Comparison of ENCODE assay signal across 1 cellular context in the genomic region with DNA sequence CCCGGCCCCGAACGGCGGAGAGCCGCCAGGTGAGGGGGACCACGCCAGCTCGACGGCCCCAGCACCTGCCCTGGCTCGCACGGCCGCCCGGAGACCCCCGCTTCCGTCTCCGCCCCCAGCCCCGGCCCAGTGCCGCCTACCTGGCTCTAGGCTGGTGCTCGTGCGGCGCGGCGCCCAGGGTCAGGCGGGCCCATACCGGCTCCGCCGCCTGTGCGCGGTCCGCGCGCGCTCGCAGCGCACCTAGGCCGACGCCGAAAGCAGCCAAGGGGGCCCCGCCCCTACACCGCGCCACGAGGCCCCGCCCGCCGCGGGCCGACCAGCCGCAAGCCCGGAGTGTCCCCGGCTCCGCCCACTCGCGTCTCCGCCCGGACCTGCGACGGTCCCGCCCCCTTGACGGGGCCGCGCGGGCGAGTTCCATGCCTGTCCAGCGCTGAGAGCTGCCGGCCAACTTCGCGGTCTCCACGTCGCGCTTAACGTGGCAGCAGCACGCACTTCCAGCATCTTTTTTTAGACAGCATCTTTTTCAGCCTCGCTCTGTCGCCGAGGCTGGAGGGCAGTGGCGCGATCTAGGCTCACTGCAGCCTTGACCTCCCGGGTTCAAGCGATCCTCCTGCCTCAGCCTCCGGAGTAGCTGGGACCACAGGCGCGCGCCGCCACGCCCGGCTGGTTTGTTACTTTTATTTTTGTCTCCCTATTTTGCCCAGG.
TF ChIP-seq lines count a peak whose summit lies in the region.

A gene with protein sequence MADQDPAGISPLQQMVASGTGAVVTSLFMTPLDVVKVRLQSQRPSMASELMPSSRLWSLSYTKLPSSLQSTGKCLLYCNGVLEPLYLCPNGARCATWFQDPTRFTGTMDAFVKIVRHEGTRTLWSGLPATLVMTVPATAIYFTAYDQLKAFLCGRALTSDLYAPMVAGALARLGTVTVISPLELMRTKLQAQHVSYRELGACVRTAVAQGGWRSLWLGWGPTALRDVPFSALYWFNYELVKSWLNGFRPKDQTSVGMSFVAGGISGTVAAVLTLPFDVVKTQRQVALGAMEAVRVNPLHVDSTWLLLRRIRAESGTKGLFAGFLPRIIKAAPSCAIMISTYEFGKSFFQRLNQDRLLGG (minus strand): TSS at position 253 of the 705 bp plus-strand sequence. CDS start 1,261 bp downstream, outside the sequence.

TF ChIP-seq in HepG2, 621 proteins besides CTCF, POLR2A, EP300 and RAD21 (continued from another document and continues in another):
- TF ChIP-seq, protein P1, sequence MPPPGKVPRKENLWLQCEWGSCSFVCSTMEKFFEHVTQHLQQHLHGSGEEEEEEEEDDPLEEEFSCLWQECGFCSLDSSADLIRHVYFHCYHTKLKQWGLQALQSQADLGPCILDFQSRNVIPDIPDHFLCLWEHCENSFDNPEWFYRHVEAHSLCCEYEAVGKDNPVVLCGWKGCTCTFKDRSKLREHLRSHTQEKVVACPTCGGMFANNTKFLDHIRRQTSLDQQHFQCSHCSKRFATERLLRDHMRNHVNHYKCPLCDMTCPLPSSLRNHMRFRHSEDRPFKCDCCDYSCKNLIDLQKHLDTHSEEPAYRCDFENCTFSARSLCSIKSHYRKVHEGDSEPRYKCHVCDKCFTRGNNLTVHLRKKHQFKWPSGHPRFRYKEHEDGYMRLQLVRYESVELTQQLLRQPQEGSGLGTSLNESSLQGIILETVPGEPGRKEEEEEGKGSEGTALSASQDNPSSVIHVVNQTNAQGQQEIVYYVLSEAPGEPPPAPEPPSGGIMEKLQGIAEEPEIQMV (CRISPR knock-in tag; IDR thresholded peaks at IDR 0.05; ENCODE audit: low read depth): peak; percentile 97
- TF ChIP-seq, protein P2, sequence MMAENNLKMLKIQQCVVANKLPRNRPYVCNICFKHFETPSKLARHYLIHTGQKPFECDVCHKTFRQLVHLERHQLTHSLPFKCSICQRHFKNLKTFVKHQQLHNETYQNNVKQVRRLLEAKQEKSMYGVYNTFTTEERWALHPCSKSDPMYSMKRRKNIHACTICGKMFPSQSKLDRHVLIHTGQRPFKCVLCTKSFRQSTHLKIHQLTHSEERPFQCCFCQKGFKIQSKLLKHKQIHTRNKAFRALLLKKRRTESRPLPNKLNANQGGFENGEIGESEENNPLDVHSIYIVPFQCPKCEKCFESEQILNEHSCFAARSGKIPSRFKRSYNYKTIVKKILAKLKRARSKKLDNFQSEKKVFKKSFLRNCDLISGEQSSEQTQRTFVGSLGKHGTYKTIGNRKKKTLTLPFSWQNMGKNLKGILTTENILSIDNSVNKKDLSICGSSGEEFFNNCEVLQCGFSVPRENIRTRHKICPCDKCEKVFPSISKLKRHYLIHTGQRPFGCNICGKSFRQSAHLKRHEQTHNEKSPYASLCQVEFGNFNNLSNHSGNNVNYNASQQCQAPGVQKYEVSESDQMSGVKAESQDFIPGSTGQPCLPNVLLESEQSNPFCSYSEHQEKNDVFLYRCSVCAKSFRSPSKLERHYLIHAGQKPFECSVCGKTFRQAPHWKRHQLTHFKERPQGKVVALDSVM (CRISPR knock-in tag; IDR thresholded peaks at IDR 0.05): peak; percentile 99
- TF ChIP-seq CBX1 (IDR thresholded peaks at IDR 0.05; ENCODE audit: low read depth) (peak; percentile 85), SOX13 (IDR thresholded peaks at IDR 0.05) (no peak), SOX13 (CRISPR knock-in tag; conservative IDR thresholded peaks at IDR 0.05 in 1 of 2, IDR thresholded peaks at IDR 0.05 in 1 of 2) (no peak; a peak in 1 of 4 replicates), KLF16 (CRISPR knock-in tag; IDR thresholded peaks at IDR 0.05) (peak in 1 of 2 experiments; percentile 54; a peak in 2 of 4 replicates), ZNF205 (CRISPR knock-in tag; IDR thresholded peaks at IDR 0.05) (0 out of 2 replicates have a peak, but pooled peaks have one; percentile 15), FOXM1 (CRISPR knock-in tag; IDR thresholded peaks at IDR 0.05) (0 out of 2 replicates have a peak, but pooled peaks have one; percentile 7), ZNF589 (CRISPR knock-in tag; conservative IDR thresholded peaks at IDR 0.05) (0 out of 2 replicates have a peak, but pooled peaks have one; percentile 55), PCBP2 (optimal IDR thresholded peaks at IDR 0.05; ENCODE audit: low read depth, low read length, poor library complexity, severe bottlenecking) (no peak), FOXC1 (CRISPR knock-in tag; IDR thresholded peaks at IDR 0.05; ENCODE audit: borderline replicate concordance) (no peak; the same call in 1 of the 2 replicates), DMAP1 (CRISPR knock-in tag; IDR thresholded peaks at IDR 0.05) (peak; percentile 41; the same call in 1 of the 2 replicates), ZNF878 (CRISPR knock-in tag; IDR thresholded peaks at IDR 0.05) (no peak), IRX3 (CRISPR knock-in tag; IDR thresholded peaks at IDR 0.05; ENCODE audit: borderline replicate concordance, low read depth) (peak; percentile 93), HDAC6 (IDR thresholded peaks at IDR 0.05; ENCODE audit: low read depth, low read length) (no peak), ZNF563 (CRISPR knock-in tag; IDR thresholded peaks at IDR 0.05) (peak; percentile 96), HNF4G (IDR thresholded peaks at IDR 0.05; ENCODE audit: borderline replicate concordance, low read depth, low read length) (peak; percentile 46; the same call in 1 of the 2 replicates), HNF4G (CRISPR knock-in tag; IDR thresholded peaks at IDR 0.05; ENCODE audit: borderline replicate concordance, low read depth) (peak; percentile 48; the same call in 1 of the 2 replicates), ZNF775 (CRISPR knock-in tag; IDR thresholded peaks at IDR 0.05; ENCODE audit: borderline replicate concordance) (no peak; the same call in 1 of the 2 replicates)
- TF ChIP-seq, protein P3, sequence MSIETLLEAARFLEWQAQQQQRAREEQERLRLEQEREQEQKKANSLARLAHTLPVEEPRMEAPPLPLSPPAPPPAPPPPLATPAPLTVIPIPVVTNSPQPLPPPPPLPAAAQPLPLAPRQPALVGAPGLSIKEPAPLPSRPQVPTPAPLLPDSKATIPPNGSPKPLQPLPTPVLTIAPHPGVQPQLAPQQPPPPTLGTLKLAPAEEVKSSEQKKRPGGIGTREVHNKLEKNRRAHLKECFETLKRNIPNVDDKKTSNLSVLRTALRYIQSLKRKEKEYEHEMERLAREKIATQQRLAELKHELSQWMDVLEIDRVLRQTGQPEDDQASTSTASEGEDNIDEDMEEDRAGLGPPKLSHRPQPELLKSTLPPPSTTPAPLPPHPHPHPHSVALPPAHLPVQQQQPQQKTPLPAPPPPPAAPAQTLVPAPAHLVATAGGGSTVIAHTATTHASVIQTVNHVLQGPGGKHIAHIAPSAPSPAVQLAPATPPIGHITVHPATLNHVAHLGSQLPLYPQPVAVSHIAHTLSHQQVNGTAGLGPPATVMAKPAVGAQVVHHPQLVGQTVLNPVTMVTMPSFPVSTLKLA (IDR thresholded peaks at IDR 0.05): no peak
- TF ChIP-seq, protein P4, sequence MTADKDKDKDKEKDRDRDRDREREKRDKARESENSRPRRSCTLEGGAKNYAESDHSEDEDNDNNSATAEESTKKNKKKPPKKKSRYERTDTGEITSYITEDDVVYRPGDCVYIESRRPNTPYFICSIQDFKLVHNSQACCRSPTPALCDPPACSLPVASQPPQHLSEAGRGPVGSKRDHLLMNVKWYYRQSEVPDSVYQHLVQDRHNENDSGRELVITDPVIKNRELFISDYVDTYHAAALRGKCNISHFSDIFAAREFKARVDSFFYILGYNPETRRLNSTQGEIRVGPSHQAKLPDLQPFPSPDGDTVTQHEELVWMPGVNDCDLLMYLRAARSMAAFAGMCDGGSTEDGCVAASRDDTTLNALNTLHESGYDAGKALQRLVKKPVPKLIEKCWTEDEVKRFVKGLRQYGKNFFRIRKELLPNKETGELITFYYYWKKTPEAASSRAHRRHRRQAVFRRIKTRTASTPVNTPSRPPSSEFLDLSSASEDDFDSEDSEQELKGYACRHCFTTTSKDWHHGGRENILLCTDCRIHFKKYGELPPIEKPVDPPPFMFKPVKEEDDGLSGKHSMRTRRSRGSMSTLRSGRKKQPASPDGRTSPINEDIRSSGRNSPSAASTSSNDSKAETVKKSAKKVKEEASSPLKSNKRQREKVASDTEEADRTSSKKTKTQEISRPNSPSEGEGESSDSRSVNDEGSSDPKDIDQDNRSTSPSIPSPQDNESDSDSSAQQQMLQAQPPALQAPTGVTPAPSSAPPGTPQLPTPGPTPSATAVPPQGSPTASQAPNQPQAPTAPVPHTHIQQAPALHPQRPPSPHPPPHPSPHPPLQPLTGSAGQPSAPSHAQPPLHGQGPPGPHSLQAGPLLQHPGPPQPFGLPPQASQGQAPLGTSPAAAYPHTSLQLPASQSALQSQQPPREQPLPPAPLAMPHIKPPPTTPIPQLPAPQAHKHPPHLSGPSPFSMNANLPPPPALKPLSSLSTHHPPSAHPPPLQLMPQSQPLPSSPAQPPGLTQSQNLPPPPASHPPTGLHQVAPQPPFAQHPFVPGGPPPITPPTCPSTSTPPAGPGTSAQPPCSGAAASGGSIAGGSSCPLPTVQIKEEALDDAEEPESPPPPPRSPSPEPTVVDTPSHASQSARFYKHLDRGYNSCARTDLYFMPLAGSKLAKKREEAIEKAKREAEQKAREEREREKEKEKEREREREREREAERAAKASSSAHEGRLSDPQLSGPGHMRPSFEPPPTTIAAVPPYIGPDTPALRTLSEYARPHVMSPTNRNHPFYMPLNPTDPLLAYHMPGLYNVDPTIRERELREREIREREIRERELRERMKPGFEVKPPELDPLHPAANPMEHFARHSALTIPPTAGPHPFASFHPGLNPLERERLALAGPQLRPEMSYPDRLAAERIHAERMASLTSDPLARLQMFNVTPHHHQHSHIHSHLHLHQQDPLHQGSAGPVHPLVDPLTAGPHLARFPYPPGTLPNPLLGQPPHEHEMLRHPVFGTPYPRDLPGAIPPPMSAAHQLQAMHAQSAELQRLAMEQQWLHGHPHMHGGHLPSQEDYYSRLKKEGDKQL (CRISPR knock-in tag; IDR thresholded peaks at IDR 0.05; ENCODE audit: low read depth): 0 out of 2 replicates have a peak, but pooled peaks have one; percentile 14
- TF ChIP-seq, protein P5, sequence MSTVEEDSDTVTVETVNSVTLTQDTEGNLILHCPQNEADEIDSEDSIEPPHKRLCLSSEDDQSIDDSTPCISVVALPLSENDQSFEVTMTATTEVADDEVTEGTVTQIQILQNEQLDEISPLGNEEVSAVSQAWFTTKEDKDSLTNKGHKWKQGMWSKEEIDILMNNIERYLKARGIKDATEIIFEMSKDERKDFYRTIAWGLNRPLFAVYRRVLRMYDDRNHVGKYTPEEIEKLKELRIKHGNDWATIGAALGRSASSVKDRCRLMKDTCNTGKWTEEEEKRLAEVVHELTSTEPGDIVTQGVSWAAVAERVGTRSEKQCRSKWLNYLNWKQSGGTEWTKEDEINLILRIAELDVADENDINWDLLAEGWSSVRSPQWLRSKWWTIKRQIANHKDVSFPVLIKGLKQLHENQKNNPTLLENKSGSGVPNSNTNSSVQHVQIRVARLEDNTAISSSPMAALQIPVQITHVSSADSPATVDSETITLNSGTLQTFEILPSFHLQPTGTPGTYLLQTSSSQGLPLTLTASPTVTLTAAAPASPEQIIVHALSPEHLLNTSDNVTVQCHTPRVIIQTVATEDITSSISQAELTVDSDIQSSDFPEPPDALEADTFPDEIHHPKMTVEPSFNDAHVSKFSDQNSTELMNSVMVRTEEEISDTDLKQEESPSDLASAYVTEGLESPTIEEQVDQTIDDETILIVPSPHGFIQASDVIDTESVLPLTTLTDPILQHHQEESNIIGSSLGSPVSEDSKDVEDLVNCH (CRISPR knock-in tag; IDR thresholded peaks at IDR 0.05): no peak
- TF ChIP-seq, protein P6, sequence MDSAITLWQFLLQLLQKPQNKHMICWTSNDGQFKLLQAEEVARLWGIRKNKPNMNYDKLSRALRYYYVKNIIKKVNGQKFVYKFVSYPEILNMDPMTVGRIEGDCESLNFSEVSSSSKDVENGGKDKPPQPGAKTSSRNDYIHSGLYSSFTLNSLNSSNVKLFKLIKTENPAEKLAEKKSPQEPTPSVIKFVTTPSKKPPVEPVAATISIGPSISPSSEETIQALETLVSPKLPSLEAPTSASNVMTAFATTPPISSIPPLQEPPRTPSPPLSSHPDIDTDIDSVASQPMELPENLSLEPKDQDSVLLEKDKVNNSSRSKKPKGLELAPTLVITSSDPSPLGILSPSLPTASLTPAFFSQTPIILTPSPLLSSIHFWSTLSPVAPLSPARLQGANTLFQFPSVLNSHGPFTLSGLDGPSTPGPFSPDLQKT (CRISPR knock-in tag; IDR thresholded peaks at IDR 0.05; ENCODE audit: borderline replicate concordance): no peak
- TF ChIP-seq, protein P7, sequence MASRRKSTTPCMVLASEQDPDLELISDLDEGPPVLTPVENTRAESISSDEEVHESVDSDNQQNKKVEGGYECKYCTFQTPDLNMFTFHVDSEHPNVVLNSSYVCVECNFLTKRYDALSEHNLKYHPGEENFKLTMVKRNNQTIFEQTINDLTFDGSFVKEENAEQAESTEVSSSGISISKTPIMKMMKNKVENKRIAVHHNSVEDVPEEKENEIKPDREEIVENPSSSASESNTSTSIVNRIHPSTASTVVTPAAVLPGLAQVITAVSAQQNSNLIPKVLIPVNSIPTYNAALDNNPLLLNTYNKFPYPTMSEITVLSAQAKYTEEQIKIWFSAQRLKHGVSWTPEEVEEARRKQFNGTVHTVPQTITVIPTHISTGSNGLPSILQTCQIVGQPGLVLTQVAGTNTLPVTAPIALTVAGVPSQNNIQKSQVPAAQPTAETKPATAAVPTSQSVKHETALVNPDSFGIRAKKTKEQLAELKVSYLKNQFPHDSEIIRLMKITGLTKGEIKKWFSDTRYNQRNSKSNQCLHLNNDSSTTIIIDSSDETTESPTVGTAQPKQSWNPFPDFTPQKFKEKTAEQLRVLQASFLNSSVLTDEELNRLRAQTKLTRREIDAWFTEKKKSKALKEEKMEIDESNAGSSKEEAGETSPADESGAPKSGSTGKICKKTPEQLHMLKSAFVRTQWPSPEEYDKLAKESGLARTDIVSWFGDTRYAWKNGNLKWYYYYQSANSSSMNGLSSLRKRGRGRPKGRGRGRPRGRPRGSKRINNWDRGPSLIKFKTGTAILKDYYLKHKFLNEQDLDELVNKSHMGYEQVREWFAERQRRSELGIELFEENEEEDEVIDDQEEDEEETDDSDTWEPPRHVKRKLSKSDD (CRISPR knock-in tag; IDR thresholded peaks at IDR 0.05; ENCODE audit: low read depth): peak; percentile 53; the same call in 1 of the 2 replicates
- TF ChIP-seq, protein P8, sequence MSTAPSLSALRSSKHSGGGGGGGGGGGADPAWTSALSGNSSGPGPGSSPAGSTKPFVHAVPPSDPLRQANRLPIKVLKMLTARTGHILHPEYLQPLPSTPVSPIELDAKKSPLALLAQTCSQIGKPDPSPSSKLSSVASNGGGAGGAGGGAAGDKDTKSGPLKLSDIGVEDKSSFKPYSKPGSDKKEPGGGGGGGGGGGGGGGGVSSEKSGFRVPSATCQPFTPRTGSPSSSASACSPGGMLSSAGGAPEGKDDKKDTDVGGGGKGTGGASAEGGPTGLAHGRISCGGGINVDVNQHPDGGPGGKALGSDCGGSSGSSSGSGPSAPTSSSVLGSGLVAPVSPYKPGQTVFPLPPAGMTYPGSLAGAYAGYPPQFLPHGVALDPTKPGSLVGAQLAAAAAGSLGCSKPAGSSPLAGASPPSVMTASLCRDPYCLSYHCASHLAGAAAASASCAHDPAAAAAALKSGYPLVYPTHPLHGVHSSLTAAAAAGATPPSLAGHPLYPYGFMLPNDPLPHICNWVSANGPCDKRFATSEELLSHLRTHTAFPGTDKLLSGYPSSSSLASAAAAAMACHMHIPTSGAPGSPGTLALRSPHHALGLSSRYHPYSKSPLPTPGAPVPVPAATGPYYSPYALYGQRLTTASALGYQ (CRISPR knock-in tag; IDR thresholded peaks at IDR 0.05): no peak
